14 cellular contexts compared by ENCODE assay signal in genomic region chr9:127050152-127050551, GRCh38.
"Had no signal": no experiment of that assay in that cellular context is flagged by ENCODE, and none has a peak within 500 bp of the region (broad histone marks: within the 10 kb centered on the region; RNA-seq: fewer than 3 reads in every experiment).

No MANE protein-coding gene starts in this region.

- H3K27me3 ChIP-seq: gastroesophageal sphincter, hepatocyte had no signal

- ATAC-seq: activated T-helper 17 cell treated with anti-CD3 and anti-CD28 coated beads, Interleukin-2, amount 50 U/mL, for 72 hours; gastroesophageal sphincter; naive thymus-derived CD8-positive, alpha-beta T cell; sciatic nerve had no signal

- H3K27me3 Mint-ChIP-seq: activated T-helper 17 cell treated with anti-CD3 and anti-CD28 coated beads, Interleukin-2, amount 50 U/mL, for 72 hours; naive thymus-derived CD8-positive, alpha-beta T cell had no signal

- H3K79me2 ChIP-seq: hepatocyte had no signal

- H3K36me3 ChIP-seq: gastroesophageal sphincter had no signal

- H2AFZ ChIP-seq: hepatocyte had no signal

- H3K4me3 Mint-ChIP-seq: activated naive CD4-positive, alpha-beta T cell treated with anti-CD3 and anti-CD28 coated beads for 36 hours; activated T-helper 17 cell treated with anti-CD3 and anti-CD28 coated beads, Interleukin-2, amount 50 U/mL, for 72 hours had no signal

- H3K27ac ChIP-seq: hepatocyte, WERI-Rb-1 had no signal

- H3K9me3 Mint-ChIP-seq: activated naive CD4-positive, alpha-beta T cell treated with anti-CD3 and anti-CD28 coated beads for 36 hours; activated T-helper 17 cell treated with anti-CD3 and anti-CD28 coated beads, Interleukin-2, amount 50 U/mL, for 72 hours; naive thymus-derived CD8-positive, alpha-beta T cell had no signal

- H3K4me2 ChIP-seq: hepatocyte had no signal

- H3K4me3 ChIP-seq: gastroesophageal sphincter, hepatocyte, lung had no signal

- H3K27ac Mint-ChIP-seq: activated naive CD4-positive, alpha-beta T cell treated with anti-CD3 and anti-CD28 coated beads for 36 hours had no signal

- DNase-seq: activated CD4-positive, alpha-beta T cell treated with anti-CD3 and anti-CD28 coated beads for 48 hours; activated CD8-positive, alpha-beta memory T cell treated with anti-CD3 and anti-CD28 coated beads for 24 hours; activated naive CD4-positive, alpha-beta T cell treated with anti-CD3 and anti-CD28 coated beads for 36 hours; naive thymus-derived CD8-positive, alpha-beta T cell; occipital lobe; stimulated activated CD4-positive, alpha-beta T cell treated with anti-CD3 and anti-CD28 coated beads, Interleukin-12 subunit alpha, Interleukin-12 subunit beta, amount 100 ng/mL, for 4 hours; stimulated activated naive CD4-positive, alpha-beta T cell treated with Interleukin-2 at 50 U/mL for 16 hours; T-helper 9 cell; WERI-Rb-1 had no signal

- H3K9me3 ChIP-seq: gastroesophageal sphincter had no signal
